In genomic region chr6:122789862-122790739, GRCh38 we compare ENCODE assay signal across 8 cellular contexts. TPM values are rescaled to one million over a fixed set of nuclear protein-coding genes. Genes with fewer than 3 reads are reported as not detected.
DNase-seq lines count a peak whose midpoint lies in the region; TF ChIP-seq lines count a peak whose summit lies in the region.

No MANE protein-coding gene starts in this region.

- TF ChIP-seq CTCF in HFF-Myc (IDR thresholded peaks at IDR 0.05; ENCODE audit: low read depth, low read length, missing control alignments) (no peak), fibroblast of villous mesenchyme (IDR thresholded peaks at IDR 0.05; ENCODE audit: insufficient read depth, low read depth, low read length) (peak; percentile 12), neural progenitor cell (IDR thresholded peaks at IDR 0.05) (no peak)

- H3K4me3 Mint-ChIP-seq in activated CD4-positive, alpha-beta memory T cell treated with anti-CD3 and anti-CD28 coated beads, Interleukin-2, amount 10 ng/mL, durations not matched to agents 7 days and 5 days, result peak overlapping the region; percentile 76
- H3K4me3 Mint-ChIP-seq in neural progenitor cell, result peak overlapping the region; percentile 99

- H3K36me3 Mint-ChIP-seq in activated CD4-positive, alpha-beta memory T cell treated with anti-CD3 and anti-CD28 coated beads, Interleukin-2, amount 10 ng/mL, durations not matched to agents 7 days and 5 days (ENCODE audit: low read depth), result no peaks in the 10 kb centered on the region
- no peaks in the 10 kb centered on the region for H3K36me3 Mint-ChIP-seq in neural progenitor cell

- H3F3A ChIP-seq in neural progenitor cell (ENCODE audit: low read depth), result peaks cover 33% of the 10 kb centered on the region

- H3K9ac ChIP-seq in neural progenitor cell, result peak overlapping the region; percentile 50

- H3K27ac Mint-ChIP-seq in activated CD4-positive, alpha-beta memory T cell treated with anti-CD3 and anti-CD28 coated beads, Interleukin-2, amount 10 ng/mL, durations not matched to agents 7 days and 5 days, result no peak overlapping the region
- peak overlapping the region; percentile 98 for H3K27ac Mint-ChIP-seq in neural progenitor cell

- H3K27me3 ChIP-seq in neural progenitor cell, result peaks cover 50% of the 10 kb centered on the region

- CTCF ChIA-PET in activated CD4-positive, alpha-beta memory T cell treated with anti-CD3 and anti-CD28 coated beads, Interleukin-2, amount 10 ng/mL, durations not matched to agents 7 days and 5 days (lab: Charles Lee), result interaction anchor here (1.2 to 2.0 kb wide), 2 partner anchors 8 to 45 kb away, joined by 4 to 10 read pairs; no protein-coding TSS in a partner anchor

- H3K4me1 Mint-ChIP-seq in activated CD4-positive, alpha-beta memory T cell treated with anti-CD3 and anti-CD28 coated beads, Interleukin-2, amount 10 ng/mL, durations not matched to agents 7 days and 5 days, result peaks cover 14% of the 10 kb centered on the region
- peaks cover 37% of the 10 kb centered on the region for H3K4me1 Mint-ChIP-seq in neural progenitor cell

- H3K27me3 Mint-ChIP-seq in activated CD4-positive, alpha-beta memory T cell treated with anti-CD3 and anti-CD28 coated beads, Interleukin-2, amount 10 ng/mL, durations not matched to agents 7 days and 5 days, result peaks cover 40% of the 10 kb centered on the region
- peaks cover 6% of the 10 kb centered on the region for H3K27me3 Mint-ChIP-seq in neural progenitor cell (ENCODE audit: insufficient read depth, low read depth)

- DNase-seq in activated T-cell treated with anti-CD3 and anti-CD28 coated beads for 48 hours (ENCODE audit: low read depth) (peak; percentile 23), activated T-cell treated with anti-CD3 and anti-CD28 coated beads for 4 hours (no peak), HFF-Myc (ENCODE audit: extremely low read depth, low read depth) (no peak), NAMALWA (ENCODE audit: low spot score) (peak; percentile 66), fibroblast of villous mesenchyme (ENCODE audit: low read depth) (peak; percentile 49), neural progenitor cell (ENCODE audit: low spot score) (peak; percentile 39), Ammon's horn (ENCODE audit: low spot score) (no peak)
- peak; percentile 18 for DNase-seq in activated CD4-positive, alpha-beta memory T cell treated with anti-CD3 and anti-CD28 coated beads, Interleukin-2, amount 10 ng/mL, durations not matched to agents 7 days and 5 days

- no peak overlapping the region for H3K27ac ChIP-seq in neural progenitor cell

- H2AFZ ChIP-seq in neural progenitor cell (replicated peaks), result peak overlapping the region; percentile 99

- peak overlapping the region; percentile 87 for H3K4me2 ChIP-seq in neural progenitor cell

- H4K20me1 ChIP-seq in neural progenitor cell (ENCODE audit: low read depth), result no peaks in the 10 kb centered on the region

- H3K4me3 ChIP-seq in HFF-Myc (replicated peaks; ENCODE audit: low read depth, low read length), result peak overlapping the region; percentile 71
- H3K4me3 ChIP-seq in fibroblast of villous mesenchyme (ENCODE audit: low read depth, low read length), result peak overlapping the region; percentile 82
- H3K4me3 ChIP-seq in neural progenitor cell, result peak overlapping the region; percentile 76

- no peaks in the 10 kb centered on the region for H3K79me2 ChIP-seq in neural progenitor cell (ENCODE audit: low read depth)

- peaks cover 17% of the 10 kb centered on the region for H3K4me1 ChIP-seq in neural progenitor cell

- POLR2A ChIA-PET in activated CD4-positive, alpha-beta memory T cell treated with anti-CD3 and anti-CD28 coated beads, Interleukin-2, amount 10 ng/mL, durations not matched to agents 7 days and 5 days (lab: Charles Lee), result interaction anchor here (0.9 kb wide), 1 partner anchor 8 kb away, joined by 3 read pairs; no protein-coding TSS in a partner anchor

- H3K9me3 ChIP-seq in neural progenitor cell (ENCODE audit: low read depth), result no peaks in the 10 kb centered on the region

- no peaks in the 10 kb centered on the region for H3K9me3 Mint-ChIP-seq in activated CD4-positive, alpha-beta memory T cell treated with anti-CD3 and anti-CD28 coated beads, Interleukin-2, amount 10 ng/mL, durations not matched to agents 7 days and 5 days
- no peaks in the 10 kb centered on the region for H3K9me3 Mint-ChIP-seq in neural progenitor cell

- H3K36me3 ChIP-seq in neural progenitor cell, result no peaks in the 10 kb centered on the region

RNA-seq across cellular contexts. Expression of gene SMPDL3A, which starts 1.0 kb away (rescaled TPM):
- total RNA-seq in activated CD4-positive, alpha-beta memory T cell treated with anti-CD3 and anti-CD28 coated beads, Interleukin-2, amount 10 ng/mL, durations not matched to agents 7 days and 5 days, result under 1 TPM in 1 of 2 experiments, not detected in 1; 0.13 TPM
- total RNA-seq in fibroblast of villous mesenchyme, result 13.4 and 21.3 TPM in 2 replicates
- total RNA-seq in neural progenitor cell (ENCODE audit: low replicate concordance), result 1.2 and 2.0 TPM in 2 replicates

RNA-seq across cellular contexts. Expression of gene FABP7, which starts 10.6 kb away (rescaled TPM):
- not detected for total RNA-seq in activated CD4-positive, alpha-beta memory T cell treated with anti-CD3 and anti-CD28 coated beads, Interleukin-2, amount 10 ng/mL, durations not matched to agents 7 days and 5 days
- not detected in 2 replicates for total RNA-seq in fibroblast of villous mesenchyme
- 37.3 and 58.2 TPM in 2 replicates for total RNA-seq in neural progenitor cell (ENCODE audit: low replicate concordance)

Comparison
In these comparisons a context has a peak if more than half of its experiments do, and no peak if none do; other contexts are left out.
1. DNase-seq: peak in activated T-cell treated with anti-CD3 and anti-CD28 coated beads for 48 hours (single experiment), NAMALWA (single experiment), activated CD4-positive, alpha-beta memory T cell treated with anti-CD3 and anti-CD28 coated beads, Interleukin-2, amount 10 ng/mL, durations not matched to agents 7 days and 5 days (single experiment), fibroblast of villous mesenchyme (single experiment) and neural progenitor cell (single experiment); none in activated T-cell treated with anti-CD3 and anti-CD28 coated beads for 4 hours (single experiment), HFF-Myc (single experiment) and Ammon's horn (single experiment).
2. RNA of gene FABP7, which starts 10.6 kb away (total RNA-seq): 37.3 to 58.2 TPM in neural progenitor cell; not detected in activated CD4-positive, alpha-beta memory T cell treated with anti-CD3 and anti-CD28 coated beads, Interleukin-2, amount 10 ng/mL, durations not matched to agents 7 days and 5 days and not detected in fibroblast of villous mesenchyme; every median in the first group is over 10 times any median in the second.
3. Peak in every context shown above with its lines, with median percentiles within 50 percentile points of each other: H3K4me3 ChIP-seq.